ENCODE assay signal across 26 cellular contexts in genomic region chr2:112915300-112916144, GRCh38. TPM values are rescaled to one million over a fixed set of nuclear protein-coding genes. Genes with fewer than 3 reads are reported as not detected.
DNase-seq lines count a peak whose midpoint lies in the region; ATAC-seq, FAIRE-seq and TF ChIP-seq lines count a peak whose summit lies in the region.
"Had no signal": no experiment of that assay in that cellular context is flagged by ENCODE, and none has a peak within 500 bp of the region (broad histone marks: within the 10 kb centered on the region; RNA-seq: fewer than 3 reads in every experiment).

No MANE protein-coding gene starts in this region.

- peaks cover 28% of the 10 kb centered on the region for H3K4me1 Mint-ChIP-seq in activated CD4-positive, alpha-beta memory T cell treated with anti-CD3 and anti-CD28 coated beads, Interleukin-2, amount 10 ng/mL, durations not matched to agents 7 days and 5 days
- H3K4me1 Mint-ChIP-seq in activated naive CD8-positive, alpha-beta T cell treated with anti-CD3 and anti-CD28 coated beads for 36 hours, result peaks cover 28% of the 10 kb centered on the region
- H3K4me1 Mint-ChIP-seq in stimulated activated naive CD8-positive, alpha-beta T cell treated with anti-CD3 and anti-CD28 coated beads, Interleukin-15, amount 100 ng/mL, for 72 hours, result peaks cover 28% of the 10 kb centered on the region
- H3K4me1 Mint-ChIP-seq: naive B cell had no signal

- intact Hi-C loops in HepG2 (cut with micrococcal nuclease; ENCODE audit: unreplicated experiment), result no loop called here
- intact Hi-C loops in right lobe of liver (cut with DNase I), result no loop called here
- intact Hi-C loops in transverse colon (cut with DNase I; ENCODE audit: low total_unique reads), result loop anchor here (1.0 kb wide), 1 partner anchor 30 kb away; no protein-coding TSS in a partner anchor

- BruUV-seq in HepG2 (replicated peaks; lab: Mats Ljungman, UMichigan), result no TSS peak

- H3K36me3 Mint-ChIP-seq in activated CD4-positive, alpha-beta memory T cell treated with anti-CD3 and anti-CD28 coated beads, Interleukin-2, amount 10 ng/mL, durations not matched to agents 7 days and 5 days (ENCODE audit: low read depth), result no peaks in the 10 kb centered on the region
- H3K36me3 Mint-ChIP-seq in activated naive CD8-positive, alpha-beta T cell treated with anti-CD3 and anti-CD28 coated beads for 36 hours, result no peaks in the 10 kb centered on the region
- H3K36me3 Mint-ChIP-seq: naive B cell had no signal

- H3K27ac Mint-ChIP-seq in activated CD4-positive, alpha-beta memory T cell treated with anti-CD3 and anti-CD28 coated beads, Interleukin-2, amount 10 ng/mL, durations not matched to agents 7 days and 5 days, result peak overlapping the region; percentile 53
- peak overlapping the region; percentile 86 for H3K27ac Mint-ChIP-seq in activated naive CD8-positive, alpha-beta T cell treated with anti-CD3 and anti-CD28 coated beads for 36 hours
- H3K27ac Mint-ChIP-seq in stimulated activated naive CD8-positive, alpha-beta T cell treated with anti-CD3 and anti-CD28 coated beads, Interleukin-15, amount 100 ng/mL, for 72 hours, result peak overlapping the region in 1 of 2 donors; percentile 79
- H3K27ac Mint-ChIP-seq: naive B cell, T-helper 17 cell had no signal

- no peak overlapping the region for H3K4me3 Mint-ChIP-seq in activated CD4-positive, alpha-beta memory T cell treated with anti-CD3 and anti-CD28 coated beads, Interleukin-2, amount 10 ng/mL, durations not matched to agents 7 days and 5 days
- H3K4me3 Mint-ChIP-seq in activated naive CD8-positive, alpha-beta T cell treated with anti-CD3 and anti-CD28 coated beads for 36 hours, result peak overlapping the region; percentile 7
- H3K4me3 Mint-ChIP-seq in stimulated activated naive CD8-positive, alpha-beta T cell treated with anti-CD3 and anti-CD28 coated beads, Interleukin-15, amount 100 ng/mL, for 72 hours, result peak overlapping the region in 1 of 2 donors; percentile 59
- H3K4me3 Mint-ChIP-seq: naive B cell, T-helper 17 cell had no signal

- 10% methylated on average over 7 of the region's 7 CpGs for WGBS in HepG2 (ENCODE audit: low lambda C conversion rate)
- 63% methylated on average over 1 of the region's 7 CpGs for WGBS in right lobe of liver (ENCODE audit: insufficient coverage, low coverage, low lambda C conversion rate, missing lambda C conversion rate)
- WGBS in transverse colon (ENCODE audit: low coverage in 1 of 2), 2 donors, result 85% methylated on average over 6 of the region's 7 CpGs; no CpG with 5 or more reads in 1 of the 2 donors

- TF ChIP-seq POLR2A in HepG2 (IDR thresholded peaks at IDR 0.05; ENCODE audit: insufficient read depth in 1 of 2, low read depth in 2 of 2, low read length in 2 of 2), result no peak
- TF ChIP-seq POLR2A in right lobe of liver (IDR thresholded peaks at IDR 0.05), result no peak
- TF ChIP-seq POLR2A in transverse colon (IDR thresholded peaks at IDR 0.05), result no peak

- H3K36me3 ChIP-seq in HepG2 (replicated peaks in 1 of 2; ENCODE audit: control insufficient read depth in 1 of 2, insufficient read depth in 2 of 2, low read length in 2 of 2), result no peaks in the 10 kb centered on the region
- H3K36me3 ChIP-seq in right lobe of liver, result no peaks in the 10 kb centered on the region
- H3K36me3 ChIP-seq in transverse colon, result no peaks in the 10 kb centered on the region
- H3K36me3 ChIP-seq: breast epithelium, left lung had no signal

- no peak overlapping the region for H3K4me2 ChIP-seq in HepG2 (ENCODE audit: low read depth, low read length)
- H3K4me2 ChIP-seq: hepatocyte had no signal

- H3K79me2 ChIP-seq in HepG2 (ENCODE audit: insufficient read depth, low read length), result no peaks in the 10 kb centered on the region
- H3K79me2 ChIP-seq: hepatocyte had no signal

- H3K27me3 Mint-ChIP-seq in activated CD4-positive, alpha-beta memory T cell treated with anti-CD3 and anti-CD28 coated beads, Interleukin-2, amount 10 ng/mL, durations not matched to agents 7 days and 5 days, result no peaks in the 10 kb centered on the region
- no peaks in the 10 kb centered on the region for H3K27me3 Mint-ChIP-seq in activated naive CD8-positive, alpha-beta T cell treated with anti-CD3 and anti-CD28 coated beads for 36 hours
- no peaks in the 10 kb centered on the region for H3K27me3 Mint-ChIP-seq in stimulated activated naive CD8-positive, alpha-beta T cell treated with anti-CD3 and anti-CD28 coated beads, Interleukin-15, amount 100 ng/mL, for 72 hours
- H3K27me3 Mint-ChIP-seq: naive B cell had no signal

- POLR2A ChIA-PET in HepG2 (lab: Yijun Ruan, JAX), result no interaction called here
- POLR2A ChIA-PET in activated CD4-positive, alpha-beta memory T cell treated with anti-CD3 and anti-CD28 coated beads, Interleukin-2, amount 10 ng/mL, durations not matched to agents 7 days and 5 days (lab: Charles Lee), result interaction anchor here (0.6 to 2.2 kb wide), 2 partner anchors 9 to 166 kb away, joined by 3 to 4 read pairs; no protein-coding TSS in a partner anchor

- H4K20me1 ChIP-seq in HepG2 (ENCODE audit: insufficient read depth, low read length), result no peaks in the 10 kb centered on the region

- ATAC-seq in HepG2 (no peak; the same call in 2 of the 3 replicates), right lobe of liver (no peak)
- ATAC-seq in stimulated activated naive CD8-positive, alpha-beta T cell treated with anti-CD3 and anti-CD28 coated beads, Interleukin-15, amount 100 ng/mL, for 72 hours, result peak; percentile 52
- ATAC-seq: foreskin keratinocyte, left lung, psoas muscle, T-helper 17 cell had no signal

- H3K9ac ChIP-seq in HepG2 (ENCODE audit: insufficient read depth, low read depth, low read length), result no peak overlapping the region

- in situ Hi-C loops in HepG2 (cut with HindIII; ENCODE audit: extremely low pct_ligation_motif_present, low pct_unique_long_range_greater_than_20kb) (no loop called here), transverse colon (cut with MboI; ENCODE audit: low pct_ligation_motif_present in 1 of 4, low pct_unique_long_range_greater_than_20kb in 1 of 4, low sequenced_read_pairs in 3 of 4) (no loop called here)

- H3K4me1 ChIP-seq in HepG2 (ENCODE audit: insufficient read depth, low read length), result peaks cover 4% of the 10 kb centered on the region
- no peaks in the 10 kb centered on the region for H3K4me1 ChIP-seq in right lobe of liver
- no peaks in the 10 kb centered on the region for H3K4me1 ChIP-seq in transverse colon
- H3K4me1 ChIP-seq: breast epithelium, foreskin keratinocyte, left lung, psoas muscle had no signal

- TF ChIP-seq RAD21 in HepG2 (CRISPR knock-in tag; IDR thresholded peaks at IDR 0.05), result no peak

- H3K9me3 ChIP-seq in HepG2 (ENCODE audit: low read length) (0 out of 2 replicates have a peak, but pooled peaks cover 7% of the 10 kb centered on the region), right lobe of liver (no peaks in the 10 kb centered on the region), transverse colon (no peaks in the 10 kb centered on the region)
- H3K9me3 ChIP-seq: left lung, psoas muscle had no signal

- H3K27ac ChIP-seq in HepG2 (ENCODE audit: extremely low read length, insufficient read depth, low read length) (no peak overlapping the region), right lobe of liver (no peak overlapping the region), transverse colon (no peak overlapping the region)
- H3K27ac ChIP-seq: breast epithelium, foreskin keratinocyte, hepatocyte, left lung, psoas muscle had no signal

- no peak for FAIRE-seq in HepG2 (lab: Jason Lieb, UNC)
- FAIRE-seq: colon, GM19239 had no signal

- H3K4me3 ChIP-seq in HepG2 (replicated peaks in 1 of 3; ENCODE audit: insufficient read depth in 1 of 3, low read depth in 2 of 3, low read length in 3 of 3), result no peak overlapping the region
- H3K4me3 ChIP-seq in right lobe of liver, result no peak overlapping the region
- H3K4me3 ChIP-seq in transverse colon, result no peak overlapping the region
- H3K4me3 ChIP-seq: breast epithelium, hepatocyte, left lung, psoas muscle had no signal

- no peak overlapping the region for H2AFZ ChIP-seq in HepG2 (ENCODE audit: low read length)
- H2AFZ ChIP-seq: hepatocyte had no signal

- no peak for DNase-seq in HepG2 (ENCODE audit: low spot score)
- DNase-seq in right lobe of liver, result no peak
- no peak for DNase-seq in activated CD4-positive, alpha-beta memory T cell treated with anti-CD3 and anti-CD28 coated beads, Interleukin-2, amount 10 ng/mL, durations not matched to agents 7 days and 5 days
- peak; percentile 29 for DNase-seq in activated naive CD8-positive, alpha-beta T cell treated with anti-CD3 and anti-CD28 coated beads for 36 hours
- DNase-seq in stimulated activated naive CD8-positive, alpha-beta T cell treated with anti-CD3 and anti-CD28 coated beads, Interleukin-15, amount 100 ng/mL, for 72 hours, result peak in 1 of 2 donors; percentile 18
- DNase-seq in transverse colon, result no peak
- no peak for DNase-seq in activated effector memory CD4-positive, alpha-beta T cell treated with anti-CD3 and anti-CD28 coated beads, Interleukin-2, amount 50 U/mL, for 16 hours
- DNase-seq: activated gamma-delta T cell; amygdala; DMS153; effector memory CD4-positive, alpha-beta T cell; foreskin keratinocyte; left lung; naive B cell; NCI-H1105; NCI-H1930; NCI-H2227 treated with DMSO at 0.1 percent for 48 hours; NCI-H774; psoas muscle; RPMI8226; stimulated activated naive CD4-positive, alpha-beta T cell; T-helper 17 cell had no signal

- H3K27me3 ChIP-seq in HepG2 (ENCODE audit: control insufficient read depth in 1 of 2, insufficient read depth in 2 of 2, low read length in 2 of 2), result peaks cover 0 to 40% of the 10 kb centered on the region in 2 experiments; a peak in 3 of 5 replicates
- no peaks in the 10 kb centered on the region for H3K27me3 ChIP-seq in right lobe of liver
- no peaks in the 10 kb centered on the region for H3K27me3 ChIP-seq in transverse colon
- H3K27me3 ChIP-seq: foreskin keratinocyte, hepatocyte, left lung had no signal

- TF ChIP-seq EP300 in HepG2 (IDR thresholded peaks at IDR 0.05; ENCODE audit: low read depth in 2 of 2, low read length in 2 of 2) (no peak), HepG2 (CRISPR knock-in tag; IDR thresholded peaks at IDR 0.05; ENCODE audit: borderline replicate concordance) (no peak), transverse colon (IDR thresholded peaks at IDR 0.05; ENCODE audit: low read depth) (no peak)

- H3K9me3 Mint-ChIP-seq in activated CD4-positive, alpha-beta memory T cell treated with anti-CD3 and anti-CD28 coated beads, Interleukin-2, amount 10 ng/mL, durations not matched to agents 7 days and 5 days, result no peaks in the 10 kb centered on the region
- H3K9me3 Mint-ChIP-seq in activated naive CD8-positive, alpha-beta T cell treated with anti-CD3 and anti-CD28 coated beads for 36 hours, result no peaks in the 10 kb centered on the region
- peaks cover 0 to 9% of the 10 kb centered on the region in 2 donors for H3K9me3 Mint-ChIP-seq in stimulated activated naive CD8-positive, alpha-beta T cell treated with anti-CD3 and anti-CD28 coated beads, Interleukin-15, amount 100 ng/mL, for 72 hours

- no peak for TF ChIP-seq CTCF in HepG2 (CRISPR knock-in tag; IDR thresholded peaks at IDR 0.05)
- no peak for TF ChIP-seq CTCF in right lobe of liver (IDR thresholded peaks at IDR 0.05)
- no peak for TF ChIP-seq CTCF in transverse colon (IDR thresholded peaks at IDR 0.05)

- CTCF ChIA-PET in HepG2 (lab: Yijun Ruan, JAX; ENCODE audit: low intra/inter-chr PET ratio, low total read pairs), result no interaction called here
- CTCF ChIA-PET in activated CD4-positive, alpha-beta memory T cell treated with anti-CD3 and anti-CD28 coated beads, Interleukin-2, amount 10 ng/mL, durations not matched to agents 7 days and 5 days (lab: Charles Lee), result interaction anchor here (0.8 to 3.6 kb wide), 4 partner anchors 11 to 44 kb away, joined by 3 to 20 read pairs (median 3); no protein-coding TSS in a partner anchor

RNA-seq across cellular contexts. Expression of gene IL37, which starts 4.6 kb away (rescaled TPM):
- total RNA-seq in HepG2 (2016; rRNA removed; fragmentation: Illumina TruSeq; extraction: Trizol) (not detected in 2 replicates), right lobe of liver (not detected), transverse colon (1 to 10 TPM in 2 of 4 donors, not detected in 2; 1.1 to 2.6 TPM)
- total RNA-seq in HepG2 (2016; cell fraction: cytosol; rRNA removed; fragmentation: Illumina TruSeq; extraction: Trizol; ENCODE audit: low read depth), result not detected in 2 replicates
- total RNA-seq in HepG2 (2016; cell fraction: insoluble cytoplasmic fraction; rRNA removed; fragmentation: Illumina TruSeq; extraction: Trizol), result not detected in 2 replicates
- not detected in 2 replicates for total RNA-seq in HepG2 (2016; cell fraction: membrane; rRNA removed; fragmentation: Illumina TruSeq; extraction: Trizol)
- not detected in 2 replicates for total RNA-seq in HepG2 (2016; cell fraction: nucleus; rRNA removed; fragmentation: Illumina TruSeq; extraction: Trizol)
- polyA plus RNA-seq in HepG2 (2011; rRNA removed), result 0.16 TPM in 1 of 2 replicates, not detected in the other
- polyA plus RNA-seq in HepG2 (2011; cell fraction: cytosol; rRNA removed), result not detected in 2 replicates
- polyA plus RNA-seq in HepG2 (2011; cell fraction: nucleus; rRNA removed), result 0.54 and 0.80 TPM in 2 replicates
- polyA plus RNA-seq in HepG2 (2012), result not detected in 2 replicates
- polyA plus RNA-seq in HepG2 (2016; cell fraction: cytosol; fragmentation: Illumina TruSeq; extraction: Trizol; ENCODE audit: low read depth), result not detected in 2 replicates
- polyA plus RNA-seq in HepG2 (2016; cell fraction: insoluble cytoplasmic fraction; fragmentation: Illumina TruSeq; extraction: Trizol; ENCODE audit: low read depth), result not detected in 2 replicates
- not detected in 2 replicates for polyA plus RNA-seq in HepG2 (2016; cell fraction: membrane; fragmentation: Illumina TruSeq; extraction: Trizol; ENCODE audit: low read depth)
- 0.70 and 1.7 TPM in 2 replicates for polyA plus RNA-seq in HepG2 (2016; cell fraction: nucleus; fragmentation: Illumina TruSeq; extraction: Trizol; ENCODE audit: insufficient read depth, low read depth)
- polyA minus RNA-seq in HepG2 (2011; rRNA and poly(A)+ RNA removed; ENCODE audit: low replicate concordance), result not detected in 2 replicates
- polyA minus RNA-seq in HepG2 (2011; cell fraction: cytosol; rRNA and poly(A)+ RNA removed), result not detected in 2 replicates
- polyA minus RNA-seq in HepG2 (2011; cell fraction: nucleus; rRNA and poly(A)+ RNA removed), result not detected in 2 replicates
- total RNA-seq in activated CD4-positive, alpha-beta memory T cell treated with anti-CD3 and anti-CD28 coated beads, Interleukin-2, amount 10 ng/mL, durations not matched to agents 7 days and 5 days, result under 1 TPM; 0.33 to 0.48 TPM
- total RNA-seq in activated naive CD8-positive, alpha-beta T cell treated with anti-CD3 and anti-CD28 coated beads for 36 hours, result not detected
- total RNA-seq: breast epithelium, hepatocyte, psoas muscle, T-helper 17 cell had no signal
- polyA plus RNA-seq: hepatocyte, psoas muscle had no signal
